Comparison of ENCODE assay signal across 17 cellular contexts in the genomic region with DNA sequence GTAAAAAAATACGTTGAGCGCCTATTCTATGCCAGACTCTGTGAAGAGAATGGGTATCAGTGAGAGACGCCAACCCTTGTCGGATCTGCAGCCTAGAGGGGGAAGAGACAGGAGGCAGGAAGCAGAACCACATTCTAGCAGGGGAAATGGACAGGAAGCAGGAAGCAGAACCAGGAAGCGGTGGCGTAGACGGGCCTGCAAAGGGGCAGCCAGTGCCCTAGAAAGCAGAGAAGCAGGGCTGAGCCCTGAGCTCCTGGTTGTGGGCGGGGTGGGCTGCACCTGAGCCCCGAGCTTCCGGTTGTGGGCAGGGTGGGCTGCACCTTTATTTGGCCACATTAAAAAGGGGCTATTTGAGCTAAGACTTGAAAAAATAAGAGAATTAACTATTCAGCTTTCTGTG.
DNase-seq lines count a peak whose midpoint lies in the region; ATAC-seq and TF ChIP-seq lines count a peak whose summit lies in the region.
"Had no signal": no experiment of that assay in that cellular context is flagged by ENCODE, and none has a peak within 500 bp of the region (broad histone marks: within the 10 kb centered on the region; RNA-seq: fewer than 3 reads in every experiment).

No MANE protein-coding gene starts in this region.

- no peak overlapping the region for H2AK5ac ChIP-seq in trophoblast cell (ENCODE audit: low read length)

- peak overlapping the region; percentile 14 for H4K8ac ChIP-seq in trophoblast cell (ENCODE audit: low read depth, low read length)

- no peaks in the 10 kb centered on the region for H3K79me1 ChIP-seq in trophoblast cell (ENCODE audit: low read length)

- no peak overlapping the region for H3K23ac ChIP-seq in trophoblast cell (ENCODE audit: low read length)

- peaks cover 22% of the 10 kb centered on the region for H3K4me1 Mint-ChIP-seq in activated CD8-positive, alpha-beta memory T cell treated with anti-CD3 and anti-CD28 coated beads, Interleukin-2, amount 10 ng/mL, durations not matched to agents 7 days and 5 days
- peaks cover 23% of the 10 kb centered on the region for H3K4me1 Mint-ChIP-seq in activated naive CD8-positive, alpha-beta T cell treated with anti-CD3 and anti-CD28 coated beads, Interleukin-2, amount 50 U/mL, for 24 hours
- H3K4me1 Mint-ChIP-seq in Caco-2 (ENCODE audit: low read depth, unreplicated experiment) = no peaks in the 10 kb centered on the region

- peak overlapping the region; percentile 46 for H3K4me3 Mint-ChIP-seq in activated CD8-positive, alpha-beta memory T cell treated with anti-CD3 and anti-CD28 coated beads, Interleukin-2, amount 10 ng/mL, durations not matched to agents 7 days and 5 days
- no peak overlapping the region for H3K4me3 Mint-ChIP-seq in activated naive CD8-positive, alpha-beta T cell treated with anti-CD3 and anti-CD28 coated beads, Interleukin-2, amount 50 U/mL, for 24 hours
- no peak overlapping the region for H3K4me3 Mint-ChIP-seq in Caco-2 (ENCODE audit: unreplicated experiment)

- POLR2A ChIA-PET in Caco-2 (lab: Charles Lee) = no interaction called here

- H3K9me3 ChIP-seq in OCI-LY1 (ENCODE audit: low read length) (no peaks in the 10 kb centered on the region), trophoblast cell (ENCODE audit: insufficient read depth, low read depth, low read length) (peaks cover 4% of the 10 kb centered on the region), Caco-2 (no peaks in the 10 kb centered on the region)
- H3K9me3 ChIP-seq: adrenal gland, prostate gland, tibial nerve had no signal

- H3K4me2 ChIP-seq in OCI-LY1 (ENCODE audit: low read length) (peak overlapping the region; percentile 42), trophoblast cell (ENCODE audit: low read length) (no peak overlapping the region)

- H3K27me3 Mint-ChIP-seq in activated CD8-positive, alpha-beta memory T cell treated with anti-CD3 and anti-CD28 coated beads, Interleukin-2, amount 10 ng/mL, durations not matched to agents 7 days and 5 days = no peaks in the 10 kb centered on the region
- no peaks in the 10 kb centered on the region for H3K27me3 Mint-ChIP-seq in activated naive CD8-positive, alpha-beta T cell treated with anti-CD3 and anti-CD28 coated beads, Interleukin-2, amount 50 U/mL, for 24 hours
- H3K27me3 Mint-ChIP-seq in Caco-2 (ENCODE audit: insufficient read depth, unreplicated experiment) = no peaks in the 10 kb centered on the region

- H4K20me1 ChIP-seq in OCI-LY1 (ENCODE audit: insufficient read depth, low read length) = no peaks in the 10 kb centered on the region

- BruUV-seq in Caco-2 (replicated peaks; lab: Mats Ljungman, UMichigan) = no TSS peak

- TF ChIP-seq CTCF in OCI-LY1 (IDR thresholded peaks at IDR 0.05; ENCODE audit: low read length) = no peak
- no peak for TF ChIP-seq CTCF in Caco-2 (IDR thresholded peaks at IDR 0.05; ENCODE audit: insufficient read depth in 1 of 2, low read depth in 1 of 2, low read length in 1 of 2, severe bottlenecking in 1 of 2, unreplicated experiment in 1 of 2)

- no peak overlapping the region for H2AFZ ChIP-seq in OCI-LY1 (ENCODE audit: low read length)
- no peak overlapping the region for H2AFZ ChIP-seq in trophoblast cell (ENCODE audit: insufficient read depth, low read length, poor library complexity)

- H2BK120ac ChIP-seq in trophoblast cell (ENCODE audit: insufficient read depth, low read length, poor library complexity) = no peak overlapping the region

- H4K91ac ChIP-seq in trophoblast cell (ENCODE audit: low read depth, low read length) = no peak overlapping the region

- no peak overlapping the region for H3K9ac ChIP-seq in OCI-LY1 (ENCODE audit: low read length)
- no peak overlapping the region for H3K9ac ChIP-seq in trophoblast cell (ENCODE audit: low read length)

- ATAC-seq in activated CD8-positive, alpha-beta memory T cell treated with anti-CD3 and anti-CD28 coated beads, Interleukin-2, amount 10 ng/mL, durations not matched to agents 7 days and 5 days = peak; percentile 80
- ATAC-seq in activated naive CD8-positive, alpha-beta T cell treated with anti-CD3 and anti-CD28 coated beads, Interleukin-2, amount 50 U/mL, for 24 hours = no peak
- ATAC-seq in GM18909 (IDR thresholded peaks at IDR 0.05; ENCODE audit: poor library complexity, unreplicated experiment) = no peak

- WGBS in trophoblast cell (ENCODE audit: extremely low coverage, insufficient coverage, insufficient read length) = no CpG with 5 or more reads among the region's 10 CpGs

- peak; percentile 68 for DNase-seq in activated CD8-positive, alpha-beta memory T cell treated with anti-CD3 and anti-CD28 coated beads, Interleukin-2, amount 10 ng/mL, durations not matched to agents 7 days and 5 days
- no peak for DNase-seq in activated CD8-positive, alpha-beta memory T cell treated with anti-CD3 and anti-CD28 coated beads, Interleukin-2, amount 50 U/mL, for 48 hours
- peak; percentile 14 for DNase-seq in activated naive CD8-positive, alpha-beta T cell treated with anti-CD3 and anti-CD28 coated beads, Interleukin-2, amount 50 U/mL, for 24 hours
- DNase-seq in trophoblast cell (no peak), Caco-2 (no peak)
- no peak for DNase-seq in activated effector memory CD4-positive, alpha-beta T cell treated with Interleukin-2 at 50 U/mL for 16 hours
- DNase-seq: adrenal gland; effector CD4-positive, alpha-beta T cell; EL; NCI-H1417 treated with DMSO at 0.1 percent for 48 hours; NCI-H2171 treated with DMSO at 0.1 percent for 48 hours; NCI-H774 had no signal

- H3K14ac ChIP-seq in trophoblast cell (ENCODE audit: low read length) = no peak overlapping the region

- no peak overlapping the region for H4K12ac ChIP-seq in trophoblast cell (ENCODE audit: low read depth, low read length)

- H3K79me2 ChIP-seq in OCI-LY1 (ENCODE audit: insufficient read depth, low read length) (no peaks in the 10 kb centered on the region), trophoblast cell (ENCODE audit: control insufficient read depth, insufficient read depth, low read length, poor library complexity) (no peaks in the 10 kb centered on the region)

- CTCF ChIA-PET in activated CD8-positive, alpha-beta memory T cell treated with anti-CD3 and anti-CD28 coated beads, Interleukin-2, amount 10 ng/mL, durations not matched to agents 7 days and 5 days (lab: Charles Lee) = interaction anchor here (0.6 to 1.5 kb wide), 2 partner anchors 9 to 15 kb away, joined by 3 to 4 read pairs; no protein-coding TSS in a partner anchor
- CTCF ChIA-PET in Caco-2 (lab: Charles Lee) = no interaction called here

- H3F3A ChIP-seq in OCI-LY1 (ENCODE audit: insufficient read depth, low read length) = no peaks in the 10 kb centered on the region

- peaks cover 8% of the 10 kb centered on the region for H3K36me3 Mint-ChIP-seq in activated CD8-positive, alpha-beta memory T cell treated with anti-CD3 and anti-CD28 coated beads, Interleukin-2, amount 10 ng/mL, durations not matched to agents 7 days and 5 days
- H3K36me3 Mint-ChIP-seq in activated naive CD8-positive, alpha-beta T cell treated with anti-CD3 and anti-CD28 coated beads, Interleukin-2, amount 50 U/mL, for 24 hours (ENCODE audit: low read depth) = peaks cover 15% of the 10 kb centered on the region
- H3K36me3 Mint-ChIP-seq in Caco-2 (ENCODE audit: insufficient read depth, unreplicated experiment) = no peaks in the 10 kb centered on the region

- no peaks in the 10 kb centered on the region for H3K36me3 ChIP-seq in OCI-LY1 (ENCODE audit: insufficient read depth, low read length)
- peaks cover 3 to 4% of the 10 kb centered on the region in 2 experiments for H3K36me3 ChIP-seq in trophoblast cell (ENCODE audit: control insufficient read depth in 1 of 2, insufficient read depth in 2 of 2, low read length in 2 of 2)
- no peaks in the 10 kb centered on the region for H3K36me3 ChIP-seq in Caco-2 (ENCODE audit: control insufficient read depth, insufficient read depth, low read length)
- H3K36me3 ChIP-seq: adrenal gland, prostate gland had no signal

- H3K4me1 ChIP-seq in OCI-LY1 (ENCODE audit: insufficient read depth, low read length, severe bottlenecking) (peaks cover 14% of the 10 kb centered on the region), trophoblast cell (ENCODE audit: control insufficient read depth in 1 of 2, insufficient read depth in 2 of 2, low read length in 2 of 2) (peaks cover 0 to 2% of the 10 kb centered on the region in 2 experiments), Caco-2 (peaks cover under 1% of the 10 kb centered on the region; the same call in 1 of the 2 replicates)
- H3K4me1 ChIP-seq: adrenal gland, prostate gland, tibial nerve had no signal

- no peak overlapping the region for H3K27ac ChIP-seq in OCI-LY1 (ENCODE audit: low read depth, low read length, poor library complexity, severe bottlenecking)
- no peak overlapping the region for H3K27ac ChIP-seq in trophoblast cell (ENCODE audit: low read depth, low read length)
- H3K27ac ChIP-seq: adrenal gland, prostate gland, tibial nerve had no signal

- no peaks in the 10 kb centered on the region for H3K9me2 ChIP-seq in OCI-LY1 (ENCODE audit: low read depth, low read length)

- no peak overlapping the region for H3K4ac ChIP-seq in trophoblast cell (ENCODE audit: low read depth, low read length)

- intact Hi-C loops in Caco-2 (cut with micrococcal nuclease; ENCODE audit: unreplicated experiment) = no loop called here

- H3K9me3 Mint-ChIP-seq in activated CD8-positive, alpha-beta memory T cell treated with anti-CD3 and anti-CD28 coated beads, Interleukin-2, amount 10 ng/mL, durations not matched to agents 7 days and 5 days (ENCODE audit: low read depth) = no peaks in the 10 kb centered on the region
- H3K9me3 Mint-ChIP-seq in activated naive CD8-positive, alpha-beta T cell treated with anti-CD3 and anti-CD28 coated beads, Interleukin-2, amount 50 U/mL, for 24 hours = no peaks in the 10 kb centered on the region
- H3K9me3 Mint-ChIP-seq in Caco-2 (ENCODE audit: unreplicated experiment) = no peaks in the 10 kb centered on the region

- H2BK5ac ChIP-seq in trophoblast cell (ENCODE audit: low read depth, low read length, poor library complexity) = no peak overlapping the region

- H3K27ac Mint-ChIP-seq in activated CD8-positive, alpha-beta memory T cell treated with anti-CD3 and anti-CD28 coated beads, Interleukin-2, amount 10 ng/mL, durations not matched to agents 7 days and 5 days = peak overlapping the region; percentile 77
- peak overlapping the region; percentile 85 for H3K27ac Mint-ChIP-seq in activated naive CD8-positive, alpha-beta T cell treated with anti-CD3 and anti-CD28 coated beads, Interleukin-2, amount 50 U/mL, for 24 hours
- no peak overlapping the region for H3K27ac Mint-ChIP-seq in Caco-2 (ENCODE audit: unreplicated experiment)

- no peak overlapping the region for H2BK12ac ChIP-seq in trophoblast cell (ENCODE audit: low read length)

- peak overlapping the region; percentile 35 for H3K4me3 ChIP-seq in OCI-LY1 (ENCODE audit: low read depth, low read length, poor library complexity, severe bottlenecking)
- no peak overlapping the region for H3K4me3 ChIP-seq in trophoblast cell (ENCODE audit: low read depth, low read length)
- no peak overlapping the region for H3K4me3 ChIP-seq in Caco-2 (ENCODE audit: low read depth, low read length)
- H3K4me3 ChIP-seq: adrenal gland, prostate gland, smooth muscle cell, tibial nerve had no signal

- no peak overlapping the region for H3K18ac ChIP-seq in trophoblast cell (ENCODE audit: low read length)

- H3K27me3 ChIP-seq in OCI-LY1 (ENCODE audit: insufficient read depth, low read length) (no peaks in the 10 kb centered on the region), trophoblast cell (ENCODE audit: insufficient read depth, low read length) (no peaks in the 10 kb centered on the region), Caco-2 (replicated peaks; ENCODE audit: control insufficient read depth, insufficient read depth, low read length) (no peaks in the 10 kb centered on the region)
- H3K27me3 ChIP-seq: adrenal gland, tibial nerve had no signal

Comparison
In these comparisons a context has a peak if more than half of its experiments do, and no peak if none do; other contexts are left out.
1. DNase-seq: peak in activated CD8-positive, alpha-beta memory T cell treated with anti-CD3 and anti-CD28 coated beads, Interleukin-2, amount 10 ng/mL, durations not matched to agents 7 days and 5 days (single experiment) and activated naive CD8-positive, alpha-beta T cell treated with anti-CD3 and anti-CD28 coated beads, Interleukin-2, amount 50 U/mL, for 24 hours (single experiment); none in activated CD8-positive, alpha-beta memory T cell treated with anti-CD3 and anti-CD28 coated beads, Interleukin-2, amount 50 U/mL, for 48 hours (single experiment), trophoblast cell (0 of 2), activated effector memory CD4-positive, alpha-beta T cell treated with Interleukin-2 at 50 U/mL for 16 hours (single experiment) and Caco-2 (0 of 2).